8 cellular contexts compared by ENCODE assay signal in genomic region chr14:88385212-88386101, GRCh38. TPM values are rescaled to one million over a fixed set of nuclear protein-coding genes. Genes with fewer than 3 reads are reported as not detected.
DNase-seq lines count a peak whose midpoint lies in the region; ATAC-seq and TF ChIP-seq lines count a peak whose summit lies in the region.

Gene SPATA7 (plus strand): TSS chr14:88385657. CDS start chr14:88385819, 162 bp downstream.

- TF ChIP-seq EP300 in sigmoid colon (IDR thresholded peaks at IDR 0.05), result peak in 1 of 4 donors; percentile 54

- peak; percentile 17 to 63 for TF ChIP-seq POLR2A in sigmoid colon (IDR thresholded peaks at IDR 0.05)

- TF ChIP-seq CTCF in 22Rv1 (IDR thresholded peaks at IDR 0.05), result peak; percentile 8; the same call in 1 of the 2 replicates
- no peak for TF ChIP-seq CTCF in sigmoid colon (IDR thresholded peaks at IDR 0.05)

- no peaks in the 10 kb centered on the region for H3K4me1 ChIP-seq in iPS DF 6.9 (ENCODE audit: control insufficient read depth, insufficient read depth, low read length)
- H3K4me1 ChIP-seq in sigmoid colon, result peaks cover 0 to 19% (median 12%) of the 10 kb centered on the region in 4 donors

- DNase-seq in NCI-H2029 treated with DMSO at 0.1 percent for 48 hours (lab: John Stamatoyannopoulos, UW), result peak; percentile 27
- peak; percentile 86 for DNase-seq in UCSD-AML1 (lab: John Stamatoyannopoulos, UW; ENCODE audit: unreplicated experiment)
- DNase-seq in brain pericyte (ENCODE audit: low read depth, low spot score), result peak; percentile 56
- DNase-seq in iPS DF 6.9 (ENCODE audit: low read depth, low spot score), result peak; percentile 85
- DNase-seq in sigmoid colon, result peak; percentile 97

- peak; percentile 100 for ATAC-seq in GM18511 (IDR thresholded peaks at IDR 0.05; ENCODE audit: unreplicated experiment)
- peak; percentile 99 for ATAC-seq in HG03025 (IDR thresholded peaks at IDR 0.05; ENCODE audit: low FRiP score, unreplicated experiment)

- peak within 1 kb of the TSS; percentile 73 for H3K4me3 ChIP-seq in iPS DF 6.9 (ENCODE audit: low read length)
- peak within 1 kb of the TSS; percentile 70 to 91 (median 75) for H3K4me3 ChIP-seq in sigmoid colon

- intact Hi-C loops in sigmoid colon (cut with DNase I), result loop anchor here (5.0 to 10.0 kb wide), 2 partner anchors 169 to 393 kb away; partner anchors contain the start of genes GALC and PTPN21

- H3K9me3 ChIP-seq in iPS DF 6.9 (ENCODE audit: control insufficient read depth, insufficient read depth, low read length) (no peaks in the 10 kb centered on the region), sigmoid colon (no peaks in the 10 kb centered on the region)

- no peaks in the 10 kb centered on the region for H3K27me3 ChIP-seq in iPS DF 6.9 (ENCODE audit: control insufficient read depth, insufficient read depth, low read length)
- no peaks in the 10 kb centered on the region for H3K27me3 ChIP-seq in sigmoid colon

- WGBS in iPS DF 6.9 (ENCODE audit: insufficient coverage, insufficient read length), result no CpG with 5 or more reads among the region's 50 CpGs
- WGBS in sigmoid colon, 2 donors, result 0% methylated on average over 50 of the region's 50 CpGs

- peak within 1 kb of the TSS; percentile 26 for H3K27ac ChIP-seq in 22Rv1
- H3K27ac ChIP-seq in iPS DF 6.9 (ENCODE audit: low read length), result no peak within 1 kb of the TSS
- H3K27ac ChIP-seq in sigmoid colon, result peak within 1 kb of the TSS; percentile 80 to 84 (median 82)

- H3K36me3 ChIP-seq in iPS DF 6.9 (ENCODE audit: control insufficient read depth, insufficient read depth, low read length) (no peaks in the 10 kb centered on the region), sigmoid colon (no peaks in the 10 kb centered on the region)

RNA-seq across cellular contexts. Expression of gene SPATA7, which starts in this region (rescaled TPM):
- total RNA-seq in sigmoid colon, result 10 to 100 TPM; 15.5 to 38.8 (median 35.1) TPM
- 1 to 10 TPM; 3.6 to 6.0 (median 4.2) TPM for polyA plus RNA-seq in sigmoid colon

Comparison
In these comparisons a context has a peak if more than half of its experiments do, and no peak if none do; other contexts are left out.
1. DNase-seq: peak in every context shown above with its lines; median percentile 97 in sigmoid colon; 86 in UCSD-AML1; 85 in iPS DF 6.9; 56 in brain pericyte; 27 in NCI-H2029 treated with DMSO at 0.1 percent for 48 hours.